In the genomic region with DNA sequence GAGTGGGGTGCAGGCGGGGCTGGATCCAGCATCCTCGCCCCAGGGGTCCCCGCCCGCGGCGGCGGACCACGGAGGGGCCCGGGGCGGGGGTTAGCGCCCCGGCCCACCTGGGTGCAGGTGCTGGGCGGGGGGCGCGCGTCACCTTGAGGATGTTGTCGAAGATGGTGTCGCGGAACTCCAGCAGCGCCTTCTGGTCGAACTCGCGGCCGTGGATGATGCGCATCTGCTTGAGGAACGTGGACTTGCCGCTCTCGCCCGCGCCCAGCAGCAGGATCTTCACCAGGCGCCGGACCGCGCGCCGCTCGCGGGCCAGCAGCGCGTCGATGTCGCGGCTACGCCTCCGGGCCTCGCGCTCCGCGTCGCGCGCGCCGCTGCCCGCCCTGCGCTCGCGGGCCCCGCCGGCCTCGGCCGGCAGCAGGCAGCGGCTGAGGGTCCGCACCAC, we compare ENCODE assay signal across 8 cellular contexts. TPM values are rescaled to one million over a fixed set of nuclear protein-coding genes. Genes with fewer than 3 reads are reported as not detected.
A peak's percentile ranks its signal among the peaks of the same experiment; 100 is the strongest.
DNase-seq lines count a peak whose midpoint lies in the region; ATAC-seq and TF ChIP-seq lines count a peak whose summit lies in the region.

No MANE protein-coding gene starts in this region.

- peaks cover 18% of the 10 kb centered on the region for H3K4me1 ChIP-seq in SJSA1 (replicated peaks)
- peaks cover 3 to 17% (median 7%) of the 10 kb centered on the region in 4 donors for H3K4me1 ChIP-seq in liver (ENCODE audit: control insufficient read depth in 4 of 4, insufficient read depth in 4 of 4, low read length in 3 of 4)

- TF ChIP-seq CTCF in cardiac fibroblast (IDR thresholded peaks at IDR 0.05; ENCODE audit: low read depth, low read length) = no peak
- no peak for TF ChIP-seq CTCF in liver (IDR thresholded peaks at IDR 0.05; ENCODE audit: low read depth, low read length, missing input control)
- TF ChIP-seq CTCF in GM13976 (IDR thresholded peaks at IDR 0.05; ENCODE audit: borderline replicate concordance, control extremely low read depth, extremely low read depth, insufficient read depth, missing control alignments) = no peak

- H3K4me3 ChIP-seq in SJSA1 = peak overlapping the region; percentile 80
- peak overlapping the region; percentile 73 to 82 for H3K4me3 ChIP-seq in cardiac fibroblast (replicated peaks in 1 of 2; ENCODE audit: low read depth in 2 of 2, low read length in 2 of 2)
- H3K4me3 ChIP-seq in liver (ENCODE audit: low read depth in 1 of 3, low read length in 3 of 3) = peak overlapping the region; percentile 63 to 87 (median 70)

- DNase-seq in COLO668 (lab: John Stamatoyannopoulos, UW; ENCODE audit: unreplicated experiment) (peak; percentile 90), SJSA1 (ENCODE audit: low read depth in 1 of 2, low spot score in 2 of 2) (no peak), cardiac fibroblast (ENCODE audit: low read depth in 2 of 2) (no peak), GM13976 (ENCODE audit: low spot score) (no peak)
- DNase-seq in stimulated activated naive CD8-positive, alpha-beta T cell treated with anti-CD3 and anti-CD28 coated beads, Interleukin-15, Interleukin-2, amounts not matched to agents 100 U/mL and 50 U/mL, for 24 hours = peak; percentile 47

- in situ Hi-C loops in GM13976 (cut with MboI; ENCODE audit: low sequenced_read_pairs, unreplicated experiment) = no loop called here

- ATAC-seq in HG02588 (IDR thresholded peaks at IDR 0.05; ENCODE audit: unreplicated experiment) = peak; percentile 21
- ATAC-seq in stimulated activated naive CD8-positive, alpha-beta T cell treated with anti-CD3 and anti-CD28 coated beads, Interleukin-15, Interleukin-2, amounts not matched to agents 100 U/mL and 50 U/mL, for 24 hours = no peak
- no peak for ATAC-seq in esophagus mucosa

- 3% methylated on average over 64 of the region's 64 CpGs for WGBS in liver

- no peaks in the 10 kb centered on the region for H3K9me3 ChIP-seq in SJSA1 (replicated peaks)
- no peaks in the 10 kb centered on the region for H3K9me3 ChIP-seq in liver (ENCODE audit: control insufficient read depth in 4 of 4, low read length in 3 of 4)

- peak overlapping the region in 1 of 2 donors; percentile 36 for H3K9ac ChIP-seq in liver (ENCODE audit: low read depth in 1 of 2, low read length in 2 of 2)

- no peak for TF ChIP-seq RAD21 in liver (IDR thresholded peaks at IDR 0.05)

- H3K27me3 ChIP-seq in SJSA1 (replicated peaks) = no peaks in the 10 kb centered on the region
- H3K27me3 ChIP-seq in liver (ENCODE audit: control insufficient read depth in 4 of 4, insufficient read depth in 4 of 4, low read length in 3 of 4) = no peaks in the 10 kb centered on the region

- H3K27ac ChIP-seq in SJSA1 = no peak overlapping the region
- peak overlapping the region in 1 of 2 donors; percentile 8 for H3K27ac ChIP-seq in liver (ENCODE audit: low read depth in 1 of 2, low read length in 2 of 2)

- H3K36me3 ChIP-seq in SJSA1 (peaks cover 47% of the 10 kb centered on the region), liver (ENCODE audit: control insufficient read depth in 4 of 4, insufficient read depth in 3 of 4, low read depth in 1 of 4, low read length in 3 of 4) (no peaks in the 10 kb centered on the region)

TF ChIP-seq in liver, 16 proteins besides CTCF, POLR2A, EP300 and RAD21:
- no peak for TF ChIP-seq JUND (IDR thresholded peaks at IDR 0.05)
- no peak for TF ChIP-seq HNF4A (conservative IDR thresholded peaks at IDR 0.05)
- TF ChIP-seq RXRA (IDR thresholded peaks at IDR 0.05) = no peak

RNA-seq across cellular contexts. Expression of a gene that starts 0.4 kb away (rescaled TPM):
- 16.3 and 31.2 TPM in 2 replicates for total RNA-seq in SJSA1 (2014; rRNA removed; shearing (Covaris generic))
- total RNA-seq in liver (10 to 100 TPM; 10.9 to 19.0 TPM), esophagus mucosa (7.5 TPM)
- polyA plus RNA-seq in liver = 10 to 100 TPM in 1 of 2 donors, 1 to 10 TPM in 1; 3.7 to 11.6 TPM

Comparison
In these comparisons a context has a peak if more than half of its experiments do, and no peak if none do; other contexts are left out.
1. DNase-seq: peak in COLO668 (single experiment) and stimulated activated naive CD8-positive, alpha-beta T cell treated with anti-CD3 and anti-CD28 coated beads, Interleukin-15, Interleukin-2, amounts not matched to agents 100 U/mL and 50 U/mL, for 24 hours (single experiment); none in SJSA1 (0 of 2), cardiac fibroblast (0 of 2) and GM13976 (single experiment).
2. Peak in every context shown above with its lines, with median percentiles within 50 percentile points of each other: H3K4me3 ChIP-seq.